16 cellular contexts compared by ENCODE assay signal in genomic region chr12:3020399-3020798, GRCh38.
"Had no signal": no experiment of that assay in that cellular context is flagged by ENCODE, and none has a peak within 500 bp of the region (broad histone marks: within the 10 kb centered on the region; RNA-seq: fewer than 3 reads in every experiment).

No MANE protein-coding gene starts in this region.

- DNase-seq: central memory CD4-positive, alpha-beta T cell; effector CD4-positive, alpha-beta T cell; gastrocnemius medialis; glutamatergic neuron; left cardiac atrium; left ventricle myocardium inferior; naive thymus-derived CD4-positive, alpha-beta T cell; nucleus accumbens; stimulated activated CD4-positive, alpha-beta T cell treated with anti-CD3 and anti-CD28 coated beads, Interleukin-4, amount 100 ng/mL, for 1 hour; stimulated activated naive B cell treated with anti-CD40 and anti-IgM and Interleukin-4, amounts not matched to agents 10 μg/mL and 1 μg/mL and 100 μg/mL, for 72 hours; trophoblast cell; uterus had no signal

- H3K4me3 ChIP-seq: coronary artery, esophagus muscularis mucosa, gastrocnemius medialis, left ventricle myocardium inferior, pancreas, right lobe of liver, uterus had no signal

- H3K36me3 ChIP-seq: right lobe of liver, uterus had no signal

- H3K9me3 ChIP-seq: esophagus muscularis mucosa, gastrocnemius medialis, left ventricle myocardium inferior, pancreas, right lobe of liver, uterus had no signal

- H3K27me3 ChIP-seq: esophagus muscularis mucosa, gastrocnemius medialis, pancreas, right lobe of liver, uterus had no signal

- ATAC-seq: gastrocnemius medialis; naive thymus-derived CD4-positive, alpha-beta T cell; pancreas; stimulated activated naive B cell treated with anti-CD40 and anti-IgM and Interleukin-4, amounts not matched to agents 10 μg/mL and 1 μg/mL and 100 μg/mL, for 72 hours had no signal

- H3K4me1 ChIP-seq: esophagus muscularis mucosa, left ventricle myocardium inferior, pancreas, right lobe of liver, uterus had no signal

- H3K27ac ChIP-seq: coronary artery, esophagus muscularis mucosa, gastrocnemius medialis, left ventricle myocardium inferior, pancreas, right lobe of liver, uterus had no signal
